ENCODE assay signal across 8 cellular contexts in genomic region chr17:66192378-66192687, GRCh38. TPM values are rescaled to one million over a fixed set of nuclear protein-coding genes. Genes with fewer than 3 reads are reported as not detected.
DNase-seq lines count a peak whose midpoint lies in the region; ATAC-seq and TF ChIP-seq lines count a peak whose summit lies in the region.

No MANE protein-coding gene starts in this region.

- no peaks in the 10 kb centered on the region for H3K9me3 ChIP-seq in CD4-positive, alpha-beta memory T cell (ENCODE audit: control insufficient read depth in 1 of 2, low read length in 2 of 2)
- H3K9me3 ChIP-seq in MG63: no peaks in the 10 kb centered on the region
- no peaks in the 10 kb centered on the region for H3K9me3 ChIP-seq in neuronal stem cell (replicated peaks in 1 of 2; ENCODE audit: control insufficient read depth in 2 of 2, insufficient read depth in 1 of 2, low read depth in 1 of 2, low read length in 2 of 2)

- no peak overlapping the region for H3K4ac ChIP-seq in neuronal stem cell (ENCODE audit: low read length)

- H3K79me1 ChIP-seq in neuronal stem cell (ENCODE audit: low read depth, low read length): no peaks in the 10 kb centered on the region

- no peaks in the 10 kb centered on the region for H3K27me3 ChIP-seq in CD4-positive, alpha-beta memory T cell (ENCODE audit: insufficient read depth, low read length)
- H3K27me3 ChIP-seq in MG63 (no peaks in the 10 kb centered on the region), neuronal stem cell (ENCODE audit: control insufficient read depth in 3 of 3, insufficient read depth in 3 of 3, low read depth in 1 of 3, low read length in 3 of 3) (no peaks in the 10 kb centered on the region)

- no peak overlapping the region for H3K9ac ChIP-seq in neuronal stem cell (ENCODE audit: low read depth, low read length, poor library complexity)

- no peak for ATAC-seq in effector memory CD8-positive, alpha-beta T cell (replicated peaks)
- ATAC-seq in GM21528 (IDR thresholded peaks at IDR 0.05; ENCODE audit: low FRiP score, unreplicated experiment): no peak
- no peak for ATAC-seq in GM18505 (IDR thresholded peaks at IDR 0.05; ENCODE audit: unreplicated experiment)

- intact Hi-C loops in CD4-positive, alpha-beta memory T cell (cut with micrococcal nuclease): no loop called here

- POLR2A ChIA-PET in CD4-positive, alpha-beta memory T cell (lab: Charles Lee; ENCODE audit: partially characterized antibody): interaction anchor here (2.4 kb wide), 1 partner anchor 54 kb away, joined by 7 read pairs; no protein-coding TSS in a partner anchor

- peak overlapping the region; percentile 17 to 47 for H3K4me3 ChIP-seq in CD4-positive, alpha-beta memory T cell (ENCODE audit: low read length in 2 of 2)
- H3K4me3 ChIP-seq in MG63 (peak overlapping the region; percentile 63), neuronal stem cell (ENCODE audit: low read length in 2 of 2) (peak overlapping the region; percentile 23 to 24)

- H3K27me3 Mint-ChIP-seq in CD4-positive, alpha-beta memory T cell: no peaks in the 10 kb centered on the region
- no peaks in the 10 kb centered on the region for H3K27me3 Mint-ChIP-seq in effector memory CD8-positive, alpha-beta T cell

- H3K23ac ChIP-seq in neuronal stem cell (ENCODE audit: low read depth, low read length, poor library complexity): no peak overlapping the region

- peaks cover 12 to 18% (median 15%) of the 10 kb centered on the region in 4 donors for H3K4me1 Mint-ChIP-seq in CD4-positive, alpha-beta memory T cell
- H3K4me1 Mint-ChIP-seq in effector memory CD8-positive, alpha-beta T cell (ENCODE audit: low read depth in 2 of 2): peaks cover 4 to 14% of the 10 kb centered on the region in 2 donors

- H3K27ac ChIP-seq in CD4-positive, alpha-beta memory T cell (ENCODE audit: low read depth, low read length): peak overlapping the region; percentile 58
- H3K27ac ChIP-seq in neuronal stem cell (replicated peaks; ENCODE audit: low read length): no peak overlapping the region

- no peak overlapping the region for H2BK120ac ChIP-seq in neuronal stem cell (ENCODE audit: low read depth, low read length)

- H3K14ac ChIP-seq in neuronal stem cell (ENCODE audit: low read length): no peak overlapping the region

- peak overlapping the region; percentile 83 to 90 (median 88) for H3K4me3 Mint-ChIP-seq in CD4-positive, alpha-beta memory T cell
- H3K4me3 Mint-ChIP-seq in effector memory CD8-positive, alpha-beta T cell: peak overlapping the region; percentile 75 to 80

- peaks cover 20% of the 10 kb centered on the region for H3K4me1 ChIP-seq in CD4-positive, alpha-beta memory T cell (ENCODE audit: insufficient read depth, low read length)
- peaks cover 1 to 7% of the 10 kb centered on the region in 2 donors for H3K4me1 ChIP-seq in neuronal stem cell (ENCODE audit: control insufficient read depth in 2 of 2, insufficient read depth in 1 of 2, low read depth in 1 of 2, low read length in 2 of 2)

- peak overlapping the region; percentile 90 to 97 (median 95) for H3K27ac Mint-ChIP-seq in CD4-positive, alpha-beta memory T cell
- H3K27ac Mint-ChIP-seq in effector memory CD8-positive, alpha-beta T cell: peak overlapping the region; percentile 93 to 97

- CTCF ChIA-PET in CD4-positive, alpha-beta memory T cell (lab: Charles Lee; ENCODE audit: partially characterized antibody): interaction anchor here (5.4 kb wide), 1 partner anchor 10 kb away, joined by 47 read pairs; no protein-coding TSS in a partner anchor

- H4K91ac ChIP-seq in neuronal stem cell (ENCODE audit: low read depth, low read length, poor library complexity): no peak overlapping the region

- no CpG with 5 or more reads among the region's 10 CpGs for WGBS in neuronal stem cell (ENCODE audit: extremely low coverage in 2 of 2, insufficient read length in 2 of 2, insufficient replicate concordance in 1 of 2), 2 donors

- DNase-seq in CD4-positive, alpha-beta memory T cell: no peak
- DNase-seq in MG63: no peak
- DNase-seq in effector memory CD8-positive, alpha-beta T cell: no peak
- DNase-seq in neuronal stem cell (ENCODE audit: low spot score): no peak
- DNase-seq in AG08396 (ENCODE audit: low spot score): no peak
- DNase-seq in NCI-H1436 (lab: John Stamatoyannopoulos, UW): no peak

- H2BK12ac ChIP-seq in neuronal stem cell (ENCODE audit: low read length): no peak overlapping the region

- peaks cover 0 to 2% (median 0%) of the 10 kb centered on the region in 8 donors for H3K9me3 Mint-ChIP-seq in CD4-positive, alpha-beta memory T cell
- no peaks in the 10 kb centered on the region for H3K9me3 Mint-ChIP-seq in effector memory CD8-positive, alpha-beta T cell

- TF ChIP-seq POLR2A in GM18505 (IDR thresholded peaks at IDR 0.05; ENCODE audit: borderline replicate concordance, extremely low read depth, insufficient read depth, insufficient read length): no peak

- no peak overlapping the region for H2BK15ac ChIP-seq in neuronal stem cell (ENCODE audit: low read length)

- no peak overlapping the region for H2AK5ac ChIP-seq in neuronal stem cell (ENCODE audit: low read depth, low read length)

- H3K18ac ChIP-seq in neuronal stem cell (ENCODE audit: low read length): no peak overlapping the region

- peak overlapping the region; percentile 97 for H2AFZ ChIP-seq in neuronal stem cell (ENCODE audit: low read length)

- H3K36me3 Mint-ChIP-seq in CD4-positive, alpha-beta memory T cell: no peaks in the 10 kb centered on the region
- peaks cover 20% of the 10 kb centered on the region for H3K36me3 Mint-ChIP-seq in effector memory CD8-positive, alpha-beta T cell (ENCODE audit: insufficient read depth)

- no peak overlapping the region for H4K8ac ChIP-seq in neuronal stem cell (ENCODE audit: low read depth, low read length)

- H2BK5ac ChIP-seq in neuronal stem cell (ENCODE audit: low read length): no peak overlapping the region

- peak overlapping the region; percentile 48 for H3K4me2 ChIP-seq in neuronal stem cell (ENCODE audit: insufficient read depth, low read length, poor library complexity, severe bottlenecking)

- H3K36me3 ChIP-seq in CD4-positive, alpha-beta memory T cell (ENCODE audit: insufficient read depth, low read length): no peaks in the 10 kb centered on the region
- H3K36me3 ChIP-seq in MG63 (peaks cover under 1% of the 10 kb centered on the region; the same call in 1 of the 2 replicates), neuronal stem cell (replicated peaks in 1 of 2; ENCODE audit: control insufficient read depth in 2 of 2, insufficient read depth in 2 of 2, low read length in 2 of 2) (peaks cover 0 to 6% of the 10 kb centered on the region in 2 donors)

RNA-seq across cellular contexts. Expression of gene CEP112, which starts 0.4 kb away (rescaled TPM):
- total RNA-seq in CD4-positive, alpha-beta memory T cell: 1 to 10 TPM; 2.5 to 3.9 TPM
- polyA plus RNA-seq in CD4-positive, alpha-beta memory T cell: under 1 TPM; 0.34 TPM
- 0.59 and 6.3 TPM in 2 replicates for total RNA-seq in MG63 (2014; rRNA removed; shearing (Covaris generic); ENCODE audit: low replicate concordance)
- 9.3 TPM for polyA plus RNA-seq in neuronal stem cell (2013, experiment 1 of 2)
- 9.7 TPM for polyA plus RNA-seq in neuronal stem cell (2013, experiment 2 of 2)

RNA-seq across cellular contexts. Expression of gene APOH, which starts 36.9 kb away (rescaled TPM):
- total RNA-seq in CD4-positive, alpha-beta memory T cell: not detected
- under 1 TPM in 1 of 2 donors, not detected in 1; 0.44 TPM for polyA plus RNA-seq in CD4-positive, alpha-beta memory T cell
- not detected in 2 replicates for total RNA-seq in MG63 (2014; rRNA removed; shearing (Covaris generic); ENCODE audit: low replicate concordance)
- polyA plus RNA-seq in neuronal stem cell (2013, experiment 1 of 2): not detected
- not detected for polyA plus RNA-seq in neuronal stem cell (2013, experiment 2 of 2)
